Comparison of ENCODE assay signal across 20 cellular contexts in the genomic region with DNA sequence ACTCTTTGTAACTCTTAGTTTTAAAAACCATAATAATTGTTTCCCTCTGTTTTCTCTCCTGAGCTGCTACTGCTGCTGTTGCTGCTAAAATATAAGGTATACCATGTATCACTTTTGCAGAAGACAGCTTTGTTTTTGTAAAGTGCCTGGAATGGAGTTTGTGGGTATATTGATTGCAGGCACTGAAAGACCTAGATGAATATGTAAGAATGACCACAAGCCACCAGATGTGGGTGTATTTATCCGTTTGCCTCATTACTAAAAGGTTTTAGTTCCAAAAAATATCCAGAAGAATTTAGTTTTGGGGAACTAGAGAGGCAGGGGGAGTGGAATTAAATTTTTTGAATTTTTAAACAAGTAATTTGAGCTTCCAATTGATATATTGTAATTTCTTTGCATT.
A peak's percentile ranks its signal among the peaks of the same experiment; 100 is the strongest.
DNase-seq lines count a peak whose midpoint lies in the region; ATAC-seq and TF ChIP-seq lines count a peak whose summit lies in the region.
"Had no signal": no experiment of that assay in that cellular context is flagged by ENCODE, and none has a peak within 500 bp of the region (broad histone marks: within the 10 kb centered on the region; RNA-seq: fewer than 3 reads in every experiment).

No MANE protein-coding gene starts in this region.

- H3K4me1 ChIP-seq in RWPE2 (ENCODE audit: insufficient read depth, poor library complexity, severe bottlenecking) (peaks cover 46% of the 10 kb centered on the region), upper lobe of right lung (peaks cover 23% of the 10 kb centered on the region)
- H3K4me1 ChIP-seq: sigmoid colon had no signal

- ATAC-seq in RWPE2 (ENCODE audit: low read depth) (no peak), upper lobe of right lung (peak; percentile 42), HG02571 (IDR thresholded peaks at IDR 0.05; ENCODE audit: unreplicated experiment) (no peak), GM21737 (IDR thresholded peaks at IDR 0.05; ENCODE audit: unreplicated experiment) (no peak)

- intact Hi-C loops in upper lobe of right lung (cut with DNase I): no loop called here

- H3K36me3 ChIP-seq in RWPE2 (ENCODE audit: low read depth) (no peaks in the 10 kb centered on the region), upper lobe of right lung (no peaks in the 10 kb centered on the region)
- H3K36me3 ChIP-seq: sigmoid colon had no signal

- DNase-seq in SKM-1 treated with dmso at 0.1 percent for 144 hours (lab: John Stamatoyannopoulos, UW; ENCODE audit: unreplicated experiment) (peak; percentile 18), SKM-1 (lab: John Stamatoyannopoulos, UW; ENCODE audit: unreplicated experiment) (no peak), RWPE2 (ENCODE audit: low spot score) (no peak), fibroblast of mammary gland (ENCODE audit: low read depth) (peak; percentile 83), upper lobe of right lung (no peak)
- DNase-seq in stimulated activated naive CD4-positive, alpha-beta T cell (lab: John Stamatoyannopoulos, UW): no peak
- DNase-seq: activated CD4-positive, alpha-beta T cell treated with anti-CD3 and anti-CD28 coated beads for 4 hours; activated naive CD4-positive, alpha-beta T cell; activated T-cell treated with anti-CD3 and anti-CD28 coated beads, Interleukin-2, amount 50 U/mL, for 48 hours; endodermal cell; GF-D8; NCI-H1105; NCI-H2029 treated with DMSO at 0.1 percent for 48 hours; NCI-H345; NCI-H774; SHP77 treated with DMSO at 0.1 percent for 48 hours; sigmoid colon had no signal

- peak overlapping the region; percentile 92 for H3K27ac ChIP-seq in RWPE2 (ENCODE audit: poor library complexity, severe bottlenecking)
- no peak overlapping the region for H3K27ac ChIP-seq in upper lobe of right lung
- H3K27ac ChIP-seq: 22Rv1, sigmoid colon had no signal

- H3K9me3 ChIP-seq in RWPE2 (ENCODE audit: severe bottlenecking): no peaks in the 10 kb centered on the region
- H3K9me3 ChIP-seq in upper lobe of right lung: no peaks in the 10 kb centered on the region
- H3K9me3 ChIP-seq: sigmoid colon had no signal

- TF ChIP-seq CTCF in RWPE2 (IDR thresholded peaks at IDR 0.05; ENCODE audit: poor library complexity, severe bottlenecking) (no peak), fibroblast of mammary gland (conservative IDR thresholded peaks at IDR 0.05; ENCODE audit: control insufficient read depth, insufficient read depth, low read depth, low read length) (no peak), upper lobe of right lung (IDR thresholded peaks at IDR 0.05) (no peak)

- H3K27me3 ChIP-seq in RWPE2 (ENCODE audit: insufficient read depth, poor library complexity, severe bottlenecking): no peaks in the 10 kb centered on the region
- H3K27me3 ChIP-seq in upper lobe of right lung: no peaks in the 10 kb centered on the region
- H3K27me3 ChIP-seq: sigmoid colon had no signal

- H3K4me3 ChIP-seq in RWPE2 (ENCODE audit: severe bottlenecking): no peak overlapping the region
- H3K4me3 ChIP-seq in fibroblast of mammary gland (ENCODE audit: control insufficient read depth, low read depth, low read length): no peak overlapping the region
- no peak overlapping the region for H3K4me3 ChIP-seq in upper lobe of right lung
- H3K4me3 ChIP-seq: sigmoid colon had no signal

Comparison
In these comparisons a context has a peak if more than half of its experiments do, and no peak if none do; other contexts are left out.
1. DNase-seq: peak in SKM-1 treated with dmso at 0.1 percent for 144 hours (single experiment) and fibroblast of mammary gland (single experiment); none in SKM-1 (single experiment), RWPE2 (single experiment), upper lobe of right lung (single experiment) and stimulated activated naive CD4-positive, alpha-beta T cell (0 of 6).